Comparison of ENCODE assay signal across 8 cellular contexts in genomic region chr16:22372882-22373661, GRCh38. TPM values are rescaled to one million over a fixed set of nuclear protein-coding genes. Genes with fewer than 3 reads are reported as not detected.
DNase-seq lines count a peak whose midpoint lies in the region; ATAC-seq and TF ChIP-seq lines count a peak whose summit lies in the region.

No MANE protein-coding gene starts in this region.

- peak overlapping the region; percentile 96 for H3K4me3 Mint-ChIP-seq in chondrocyte (ENCODE audit: unreplicated experiment)
- H3K4me3 Mint-ChIP-seq in naive B cell = peak overlapping the region; percentile 86 to 98 (median 92)

- peak overlapping the region; percentile 89 for H3K9ac ChIP-seq in Loucy (ENCODE audit: low read depth, low read length, poor library complexity, severe bottlenecking)

- peaks cover 51% of the 10 kb centered on the region for H3K4me1 ChIP-seq in Loucy (ENCODE audit: insufficient read depth, low read length, poor library complexity, severe bottlenecking)

- H4K20me1 ChIP-seq in Loucy (ENCODE audit: insufficient read depth, low read length, poor library complexity, severe bottlenecking) = peaks cover 30% of the 10 kb centered on the region

- H3K9me3 Mint-ChIP-seq in chondrocyte (ENCODE audit: low read depth) (no peaks in the 10 kb centered on the region), naive B cell (no peaks in the 10 kb centered on the region)

- H3K79me2 ChIP-seq in Loucy (ENCODE audit: insufficient read depth, low read length) = peaks cover 61% of the 10 kb centered on the region

- H3K9me2 ChIP-seq in Loucy (replicated peaks; ENCODE audit: low read depth, low read length) = no peaks in the 10 kb centered on the region

- no peaks in the 10 kb centered on the region for H3K27me3 Mint-ChIP-seq in chondrocyte (ENCODE audit: low read depth)
- H3K27me3 Mint-ChIP-seq in naive B cell = no peaks in the 10 kb centered on the region

- TF ChIP-seq CTCF in AG10803 (conservative IDR thresholded peaks at IDR 0.05; ENCODE audit: low read length) (no peak), Loucy (conservative IDR thresholded peaks at IDR 0.05; ENCODE audit: low read length) (no peak), chondrocyte (IDR thresholded peaks at IDR 0.05) (no peak)

- no peak for DNase-seq in AG10803 (ENCODE audit: low read depth)
- no peak for DNase-seq in chondrocyte (ENCODE audit: low spot score)
- DNase-seq in naive B cell = no peak
- DNase-seq in SK-N-DZ (ENCODE audit: low spot score) = no peak

- H3K36me3 ChIP-seq in Loucy (ENCODE audit: insufficient read depth, low read length) = no peaks in the 10 kb centered on the region

- H3F3A ChIP-seq in Loucy (ENCODE audit: low read depth) = no peaks in the 10 kb centered on the region

- H3K4me2 ChIP-seq in Loucy (ENCODE audit: low read depth, low read length, poor library complexity, severe bottlenecking) = peak overlapping the region; percentile 84

- no peaks in the 10 kb centered on the region for H3K27me3 ChIP-seq in Loucy (ENCODE audit: insufficient read depth, low read length, poor library complexity, severe bottlenecking)

- peak overlapping the region; percentile 94 for H3K27ac Mint-ChIP-seq in chondrocyte (ENCODE audit: unreplicated experiment)
- peak overlapping the region in 4 of 6 donors; percentile 68 to 82 (median 75) for H3K27ac Mint-ChIP-seq in naive B cell

- no peak overlapping the region; the same call in 1 of the 2 replicates for H2AFZ ChIP-seq in Loucy (ENCODE audit: low read length)

- H3K4me1 Mint-ChIP-seq in chondrocyte (ENCODE audit: low read depth) = peaks cover 60% of the 10 kb centered on the region
- peaks cover 9 to 18% (median 17%) of the 10 kb centered on the region in 3 donors for H3K4me1 Mint-ChIP-seq in naive B cell

- H3K4me3 ChIP-seq in AG10803 (ENCODE audit: low read length) = peak overlapping the region; percentile 86
- peak overlapping the region; percentile 92 for H3K4me3 ChIP-seq in Loucy (ENCODE audit: low read length, poor library complexity, severe bottlenecking)

- H3K9me3 ChIP-seq in Loucy (ENCODE audit: insufficient read depth, low read depth, low read length) = no peaks in the 10 kb centered on the region

- H3K36me3 Mint-ChIP-seq in chondrocyte (ENCODE audit: low read depth) = peaks cover 2% of the 10 kb centered on the region
- no peaks in the 10 kb centered on the region for H3K36me3 Mint-ChIP-seq in naive B cell

- ATAC-seq in naive B cell (ENCODE audit: low read depth in 2 of 2) (no peak), GM19467 (IDR thresholded peaks at IDR 0.05; ENCODE audit: unreplicated experiment) (no peak), GM21717 (IDR thresholded peaks at IDR 0.05; ENCODE audit: unreplicated experiment) (no peak), HG03095 (IDR thresholded peaks at IDR 0.05; ENCODE audit: unreplicated experiment) (no peak)

RNA-seq across cellular contexts. Expression of gene CDR2, which starts 1.3 kb away (rescaled TPM):
- 42.9 to 49.4 TPM (median 46.1 TPM) in 3 replicates for total RNA-seq in chondrocyte
- 1 to 10 TPM; 3.8 to 6.6 (median 5.0) TPM for polyA plus RNA-seq in naive B cell (ENCODE audit: low read depth in 6 of 6)
- polyA plus RNA-seq in SK-N-DZ (2014; cell fraction: cytosol; rRNA removed) = 20.9 and 26.2 TPM in 2 replicates
- polyA plus RNA-seq in SK-N-DZ (2014; cell fraction: nucleus; rRNA removed) = 11.4 and 11.9 TPM in 2 replicates
